Comparison of ENCODE assay signal across 29 cellular contexts in the genomic region with DNA sequence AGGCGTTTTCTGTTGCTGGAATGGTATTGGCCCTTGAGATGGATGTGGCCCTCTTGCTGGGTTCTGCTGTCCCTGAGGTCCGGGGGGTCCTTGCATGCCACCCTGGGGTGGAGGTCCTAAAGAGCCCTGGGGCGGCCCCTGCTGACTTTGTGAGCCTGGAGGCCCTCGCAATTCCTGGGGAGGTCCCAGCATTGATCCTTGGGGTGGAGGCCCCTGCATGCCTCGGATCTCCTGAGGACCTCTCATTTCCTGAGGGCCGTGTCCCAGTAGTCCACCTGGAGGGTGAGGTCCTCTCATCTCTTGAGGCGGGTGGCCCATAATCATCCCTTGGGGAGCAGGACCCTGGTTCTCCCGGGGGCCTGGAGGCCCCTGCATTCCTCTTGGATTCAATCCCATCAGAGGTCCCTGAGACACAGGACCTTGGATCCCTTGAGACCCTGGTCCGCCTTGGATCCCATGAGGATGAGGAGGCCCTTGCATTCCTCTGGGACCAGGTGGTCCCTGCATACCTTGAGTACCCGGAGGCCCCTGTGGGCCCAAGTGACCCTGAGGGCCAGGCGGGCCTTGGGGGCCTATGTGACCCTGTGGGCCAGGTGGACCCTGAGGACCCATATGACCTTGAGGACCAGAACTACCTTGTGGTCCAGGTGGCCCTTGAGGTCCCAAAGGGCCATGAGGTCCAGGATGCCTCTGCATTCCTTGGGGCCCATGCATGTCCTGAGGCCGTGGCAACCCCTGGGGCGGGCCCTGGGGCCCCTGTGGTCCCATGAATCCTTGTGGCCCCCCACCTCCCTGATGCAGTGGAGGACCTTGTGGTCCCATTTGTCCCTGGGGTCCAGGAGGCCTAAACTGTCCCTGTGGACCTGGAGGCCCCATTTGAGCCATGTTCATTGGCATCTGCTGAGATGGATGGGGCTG. TPM values are rescaled to one million over a fixed set of nuclear protein-coding genes. Genes with fewer than 3 reads are reported as not detected.
"Had no signal": no experiment of that assay in that cellular context is flagged by ENCODE, and none has a peak within 500 bp of the region (broad histone marks: within the 10 kb centered on the region; RNA-seq: fewer than 3 reads in every experiment).

No MANE protein-coding gene starts in this region.

- H3K36me3 ChIP-seq: neural progenitor cell had no signal

- H3K27ac ChIP-seq: body of pancreas, colonic mucosa, gastroesophageal sphincter, hepatocyte, neural progenitor cell, sigmoid colon, suprapubic skin, tibial artery had no signal

- H3K27me3 Mint-ChIP-seq: activated CD4-positive, alpha-beta T cell treated with anti-CD3 and anti-CD28 coated beads for 36 hours; activated naive CD4-positive, alpha-beta T cell treated with anti-CD3 and anti-CD28 coated beads, Interleukin-2, amount 50 U/mL, for 24 hours; progenitor cell of endocrine pancreas; stimulated activated memory B cell treated with anti-CD40 and anti-IgM and Interleukin-4, amounts not matched to agents 10 μg/mL and 1 μg/mL and 100 μg/mL, for 72 hours had no signal

- H3K27me3 ChIP-seq: body of pancreas, colonic mucosa, gastroesophageal sphincter, hepatocyte, neural progenitor cell, sigmoid colon, suprapubic skin, tibial artery had no signal

- H3K79me2 ChIP-seq: hepatocyte had no signal

- ATAC-seq: activated CD4-positive, alpha-beta T cell treated with anti-CD3 and anti-CD28 coated beads for 36 hours; body of pancreas; gastroesophageal sphincter; natural killer cell; stimulated activated memory B cell treated with anti-CD40 and anti-IgM and Interleukin-4, amounts not matched to agents 10 μg/mL and 1 μg/mL and 100 μg/mL, for 72 hours had no signal

- H3K4me3 ChIP-seq: body of pancreas, colonic mucosa, gastroesophageal sphincter, hepatocyte, lung, neural progenitor cell, sigmoid colon, suprapubic skin, tibial artery had no signal

- DNase-seq: activated CD4-positive, alpha-beta T cell treated with anti-CD3 and anti-CD28 coated beads for 36 hours; activated CD4-positive, alpha-beta T cell treated with anti-CD3 and anti-CD28 coated beads, Interleukin-2, amount 50 U/mL, for 48 hours; activated CD4-positive, CD25-positive, alpha-beta regulatory T cell; activated CD8-positive, alpha-beta memory T cell treated with anti-CD3 and anti-CD28 coated beads, Interleukin-2, amount 50 U/mL, for 48 hours; activated T-cell treated with anti-CD3 and anti-CD28 coated beads, Interleukin-2, amount 50 U/mL, for 48 hours; anterior cingulate cortex; body of pancreas; cerebellar nuclear complex; colonic mucosa; effector CD8-positive, alpha-beta T cell; erythroblast; mesendoderm; natural killer cell; sigmoid colon; small intestine; stimulated activated CD4-positive, alpha-beta T cell treated with anti-CD3 and anti-CD28 coated beads, Interleukin-1b, Interleukin-23, amount 100 ng/mL, for 48 hours; stimulated activated CD4-positive, alpha-beta T cell treated with anti-CD3 and anti-CD28 coated beads, Interleukin-4, amount 100 ng/mL, for 4 hours; stimulated activated CD8-positive, alpha-beta memory T cell treated with anti-CD3 and anti-CD28 coated beads, Interleukin-4, amount 100 ng/mL, for 48 hours; tibial artery had no signal

- H3K9ac ChIP-seq: neural progenitor cell had no signal

- FAIRE-seq: keratinocyte, small intestine had no signal

- H3K9me3 Mint-ChIP-seq: activated naive CD4-positive, alpha-beta T cell treated with anti-CD3 and anti-CD28 coated beads, Interleukin-2, amount 50 U/mL, for 24 hours; activated T-helper 2 cell treated with anti-CD3 and anti-CD28 coated beads, Interferon-gamma antibody, Interleukin-2, Interleukin-4, amounts not matched to agents 10 μg/mL and 5 μg/mL and 100 μg/mL, durations not matched to agents 14 hours and 24 hours and 36 hours; natural killer cell; neural progenitor cell; stimulated activated memory B cell treated with anti-CD40 and anti-IgM and Interleukin-4, amounts not matched to agents 10 μg/mL and 1 μg/mL and 100 μg/mL, for 72 hours had no signal

- H3K4me1 ChIP-seq: colonic mucosa, sigmoid colon, suprapubic skin had no signal

- H2AFZ ChIP-seq: hepatocyte, neural progenitor cell had no signal

- H3K9me3 ChIP-seq: body of pancreas, colonic mucosa, gastroesophageal sphincter, sigmoid colon, suprapubic skin, tibial artery had no signal

- H3K4me2 ChIP-seq: hepatocyte, neural progenitor cell had no signal

- H3K4me3 Mint-ChIP-seq: activated CD4-positive, alpha-beta T cell treated with anti-CD3 and anti-CD28 coated beads for 36 hours; activated naive CD4-positive, alpha-beta T cell treated with anti-CD3 and anti-CD28 coated beads, Interleukin-2, amount 50 U/mL, for 24 hours; natural killer cell; neural progenitor cell; stimulated activated memory B cell treated with anti-CD40 and anti-IgM and Interleukin-4, amounts not matched to agents 10 μg/mL and 1 μg/mL and 100 μg/mL, for 72 hours had no signal

- H3K4me1 Mint-ChIP-seq: natural killer cell; neural progenitor cell; stimulated activated memory B cell treated with anti-CD40 and anti-IgM and Interleukin-4, amounts not matched to agents 10 μg/mL and 1 μg/mL and 100 μg/mL, for 72 hours had no signal

- H3K27ac Mint-ChIP-seq: activated CD4-positive, alpha-beta T cell treated with anti-CD3 and anti-CD28 coated beads for 36 hours; activated naive CD4-positive, alpha-beta T cell treated with anti-CD3 and anti-CD28 coated beads, Interleukin-2, amount 50 U/mL, for 24 hours; activated T-helper 2 cell treated with anti-CD3 and anti-CD28 coated beads, Interferon-gamma antibody, Interleukin-2, Interleukin-4, amounts not matched to agents 10 μg/mL and 5 μg/mL and 100 μg/mL, durations not matched to agents 14 hours and 24 hours and 36 hours; natural killer cell; neural progenitor cell; progenitor cell of endocrine pancreas; stimulated activated memory B cell treated with anti-CD40 and anti-IgM and Interleukin-4, amounts not matched to agents 10 μg/mL and 1 μg/mL and 100 μg/mL, for 72 hours had no signal

RNA-seq across cellular contexts. Expression of a gene that starts 44.2 kb away (rescaled TPM):
- polyA plus RNA-seq: keratinocyte had no signal
